In the genomic region with DNA sequence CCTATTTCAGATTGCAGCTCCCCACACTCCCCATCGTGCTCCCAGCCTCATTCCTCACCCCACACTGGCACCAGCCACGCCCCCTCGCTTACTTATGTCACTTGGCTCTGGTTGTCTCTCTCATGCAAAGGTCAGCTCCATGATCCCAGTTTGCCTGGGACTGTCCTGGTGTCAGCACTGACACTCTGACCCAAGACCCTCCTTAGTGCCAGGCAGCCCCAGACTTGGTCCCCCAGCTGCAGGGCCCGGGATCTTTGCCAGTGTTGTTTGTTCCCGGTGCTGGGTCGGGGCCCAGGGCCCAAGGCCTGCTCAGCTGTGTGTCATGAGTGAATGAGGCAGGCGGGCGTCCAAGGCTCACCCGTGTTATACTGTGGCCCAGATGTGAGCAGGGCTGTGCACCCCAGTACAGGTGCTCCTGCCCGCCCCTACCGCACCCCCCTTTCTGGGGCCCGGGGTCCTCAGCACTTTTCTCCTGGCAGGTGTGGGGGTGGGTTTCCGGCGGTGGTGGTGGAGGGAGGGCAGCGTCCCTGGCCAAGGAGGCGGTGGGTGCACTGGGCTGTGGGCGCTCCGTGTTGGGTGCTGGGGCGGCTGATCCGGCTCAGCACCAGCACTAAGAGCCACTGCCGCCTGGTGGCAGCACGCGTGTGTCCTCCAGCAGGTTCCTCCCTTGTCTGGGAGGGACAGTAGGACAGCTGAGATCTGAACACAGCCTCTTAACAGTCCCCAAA, we compare ENCODE assay signal across 8 cellular contexts.
DNase-seq lines count a peak whose midpoint lies in the region; ATAC-seq and TF ChIP-seq lines count a peak whose summit lies in the region.

No MANE protein-coding gene starts in this region.

- ATAC-seq in HG03196 (IDR thresholded peaks at IDR 0.05; ENCODE audit: unreplicated experiment) = no peak

- peaks cover 3% of the 10 kb centered on the region for H3K4me1 Mint-ChIP-seq in T-helper 1 cell treated with Interleukin-12 subunit alpha and Interleukin-12 subunit beta and Interleukin-4 antibody, amounts not matched to agents 30 μg/mL and 1 μg/mL, for 36 hours (ENCODE audit: low read depth)

- in situ Hi-C loops in HAP-1 (cut with MboI; ENCODE audit: low sequenced_read_pairs) (no loop called here), astrocyte of the cerebellum (cut with HindIII; ENCODE audit: low sequenced_read_pairs) (no loop called here)

- peaks cover 12% of the 10 kb centered on the region for H3K27me3 Mint-ChIP-seq in T-helper 1 cell treated with Interleukin-12 subunit alpha and Interleukin-12 subunit beta and Interleukin-4 antibody, amounts not matched to agents 30 μg/mL and 1 μg/mL, for 36 hours (ENCODE audit: low read depth)

- H3K36me3 Mint-ChIP-seq in T-helper 1 cell treated with Interleukin-12 subunit alpha and Interleukin-12 subunit beta and Interleukin-4 antibody, amounts not matched to agents 30 μg/mL and 1 μg/mL, for 36 hours (ENCODE audit: low read depth) = no peaks in the 10 kb centered on the region

- no peaks in the 10 kb centered on the region for H3K27me3 ChIP-seq in HAP-1 (ENCODE audit: low read depth)

- no peak overlapping the region for H3K4me3 Mint-ChIP-seq in T-helper 1 cell treated with Interleukin-12 subunit alpha and Interleukin-12 subunit beta and Interleukin-4 antibody, amounts not matched to agents 30 μg/mL and 1 μg/mL, for 36 hours

- DNase-seq in AG10803 (ENCODE audit: low read depth) (peak; percentile 47), HAP-1 (ENCODE audit: low spot score in 2 of 2) (peak; percentile 54 to 74), astrocyte of the cerebellum (ENCODE audit: low read depth) (no peak), iPS-NIHi11 (ENCODE audit: low spot score) (peak; percentile 84), NCI-H2196 treated with DMSO at 0.1 percent for 48 hours (lab: John Stamatoyannopoulos, UW; ENCODE audit: unreplicated experiment) (no peak)
- DNase-seq in stimulated activated CD4-positive, alpha-beta T cell treated with anti-CD3 and anti-CD28 coated beads, Interleukin-12 subunit alpha, Interleukin-12 subunit beta, amount 100 ng/mL, for 48 hours (ENCODE audit: low read depth in 2 of 3, low spot score in 1 of 3) = peak in 2 of 3 donors; percentile 57 to 64

- peaks cover 10% of the 10 kb centered on the region for H3K9me3 Mint-ChIP-seq in T-helper 1 cell treated with Interleukin-12 subunit alpha and Interleukin-12 subunit beta and Interleukin-4 antibody, amounts not matched to agents 30 μg/mL and 1 μg/mL, for 36 hours

- no peaks in the 10 kb centered on the region for H3K36me3 ChIP-seq in HAP-1 (replicated peaks)

- H3K4me3 ChIP-seq in AG10803 (ENCODE audit: low read length) (no peak overlapping the region), HAP-1 (no peak overlapping the region), astrocyte of the cerebellum (ENCODE audit: low read depth, low read length) (no peak overlapping the region)

- peaks cover 12% of the 10 kb centered on the region for H3K9me3 ChIP-seq in HAP-1

- no peaks in the 10 kb centered on the region for H3K4me1 ChIP-seq in HAP-1

- H3K27ac Mint-ChIP-seq in T-helper 1 cell treated with Interleukin-12 subunit alpha and Interleukin-12 subunit beta and Interleukin-4 antibody, amounts not matched to agents 30 μg/mL and 1 μg/mL, for 36 hours = peak overlapping the region; percentile 6

- TF ChIP-seq CTCF in AG10803 (conservative IDR thresholded peaks at IDR 0.05; ENCODE audit: low read length) = peak; percentile 70
- peak; percentile 50 for TF ChIP-seq CTCF in astrocyte of the cerebellum (IDR thresholded peaks at IDR 0.05; ENCODE audit: low read depth, low read length, missing control alignments)

Comparison
In these comparisons a context has a peak if more than half of its experiments do, and no peak if none do; other contexts are left out.
1. DNase-seq: peak in AG10803 (single experiment), HAP-1 (2 of 2), iPS-NIHi11 (single experiment) and stimulated activated CD4-positive, alpha-beta T cell treated with anti-CD3 and anti-CD28 coated beads, Interleukin-12 subunit alpha, Interleukin-12 subunit beta, amount 100 ng/mL, for 48 hours (2 of 3); none in astrocyte of the cerebellum (single experiment) and NCI-H2196 treated with DMSO at 0.1 percent for 48 hours (single experiment).